In the genomic region with DNA sequence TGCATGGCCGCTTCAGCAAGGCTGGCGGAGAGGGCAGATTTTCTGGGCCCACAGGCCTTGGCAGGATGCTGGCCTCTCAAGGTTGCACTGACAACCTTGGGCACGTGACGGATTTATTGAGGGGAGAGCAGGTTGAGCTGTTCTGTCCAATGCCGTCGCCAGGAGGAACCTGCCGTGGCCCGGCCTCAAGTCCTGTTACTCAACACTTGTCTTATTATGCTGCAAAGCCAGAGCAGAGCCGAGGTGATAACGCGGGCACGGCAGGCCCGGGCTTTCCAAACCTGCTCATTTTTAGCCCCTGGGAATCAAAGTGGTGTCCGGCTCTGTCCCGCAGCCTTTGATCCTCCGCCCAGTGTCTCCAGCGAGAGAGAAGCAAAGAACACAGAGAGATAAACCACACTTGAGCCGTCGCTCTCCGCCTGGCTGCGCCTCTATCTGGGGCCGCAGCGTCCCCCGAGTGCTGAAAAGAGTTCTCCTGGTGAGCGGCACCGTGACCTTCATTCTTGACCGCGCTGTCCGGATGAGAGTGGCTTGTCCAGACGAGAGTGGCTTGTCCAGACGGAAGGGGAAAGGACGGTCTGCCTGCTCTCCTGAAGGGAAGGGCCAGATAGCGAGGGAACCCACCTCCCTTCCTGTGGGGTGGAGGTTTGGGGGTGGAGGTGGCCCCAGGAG, we compare ENCODE assay signal across 1 cellular context.
A peak's percentile ranks its signal among the peaks of the same experiment; 100 is the strongest.
TF ChIP-seq lines count a peak whose summit lies in the region.

No MANE protein-coding gene starts in this region.

TF ChIP-seq in HepG2, 621 proteins besides CTCF, POLR2A, EP300 and RAD21 (continued from another document):
- TF ChIP-seq KIAA2018 (CRISPR knock-in tag; IDR thresholded peaks at IDR 0.05; ENCODE audit: borderline replicate concordance) (no peak), GMEB1 (CRISPR knock-in tag; IDR thresholded peaks at IDR 0.05; ENCODE audit: borderline replicate concordance) (no peak), PRPF4 (IDR thresholded peaks at IDR 0.05; ENCODE audit: low read depth, low read length, poor library complexity, severe bottlenecking) (no peak), ARID5B (CRISPR knock-in tag; IDR thresholded peaks at IDR 0.05) (peak; percentile 49; the same call in 1 of the 2 replicates), ZNF770 (CRISPR knock-in tag; IDR thresholded peaks at IDR 0.05) (no peak), ZNF20 (CRISPR knock-in tag; IDR thresholded peaks at IDR 0.05) (no peak), ZNF703 (CRISPR knock-in tag; IDR thresholded peaks at IDR 0.05; ENCODE audit: borderline replicate concordance) (no peak), ZNF136 (CRISPR knock-in tag; IDR thresholded peaks at IDR 0.05; ENCODE audit: low read depth) (0 out of 2 replicates have a peak, but pooled peaks have one; percentile 15), TIGD3 (CRISPR knock-in tag; IDR thresholded peaks at IDR 0.05; ENCODE audit: borderline replicate concordance) (no peak), ZNF788 (CRISPR knock-in tag; IDR thresholded peaks at IDR 0.05; ENCODE audit: borderline replicate concordance) (peak; percentile 59; the same call in 1 of the 2 replicates), ONECUT2 (CRISPR knock-in tag; IDR thresholded peaks at IDR 0.05) (no peak), REL (CRISPR knock-in tag; conservative IDR thresholded peaks at IDR 0.05) (no peak), ZNF746 (CRISPR knock-in tag; IDR thresholded peaks at IDR 0.05) (peak; percentile 71; the same call in 1 of the 2 replicates), ZNF350 (CRISPR knock-in tag; IDR thresholded peaks at IDR 0.05; ENCODE audit: borderline replicate concordance, low read depth) (no peak), ESRRA (CRISPR knock-in tag; IDR thresholded peaks at IDR 0.05; ENCODE audit: low read depth) (peak; percentile 74; the same call in 1 of the 2 replicates), PPARG (CRISPR knock-in tag; conservative IDR thresholded peaks at IDR 0.05) (peak; percentile 16; the same call in 1 of the 2 replicates), POLR2AphosphoS5 (IDR thresholded peaks at IDR 0.05; ENCODE audit: low read depth, low read length) (0 out of 2 replicates have a peak, but pooled peaks have one; percentile 13), ZNF564 (CRISPR knock-in tag; IDR thresholded peaks at IDR 0.05) (0 out of 2 replicates have a peak, but pooled peaks have one; percentile 17), YEATS2 (CRISPR knock-in tag; IDR thresholded peaks at IDR 0.05; ENCODE audit: borderline replicate concordance) (no peak), SMARCE1 (IDR thresholded peaks at IDR 0.05; ENCODE audit: borderline replicate concordance) (no peak), ZNF234 (CRISPR knock-in tag; conservative IDR thresholded peaks at IDR 0.05) (no peak), ELF4 (CRISPR knock-in tag; IDR thresholded peaks at IDR 0.05; ENCODE audit: borderline replicate concordance) (no peak), ZNF660 (CRISPR knock-in tag; IDR thresholded peaks at IDR 0.05; ENCODE audit: borderline replicate concordance, low read depth) (no peak), HDAC6 (IDR thresholded peaks at IDR 0.05; ENCODE audit: low read depth, low read length) (no peak), ZNF496 (CRISPR knock-in tag; IDR thresholded peaks at IDR 0.05; ENCODE audit: insufficient replicate concordance) (no peak)
- TF ChIP-seq, protein P1, sequence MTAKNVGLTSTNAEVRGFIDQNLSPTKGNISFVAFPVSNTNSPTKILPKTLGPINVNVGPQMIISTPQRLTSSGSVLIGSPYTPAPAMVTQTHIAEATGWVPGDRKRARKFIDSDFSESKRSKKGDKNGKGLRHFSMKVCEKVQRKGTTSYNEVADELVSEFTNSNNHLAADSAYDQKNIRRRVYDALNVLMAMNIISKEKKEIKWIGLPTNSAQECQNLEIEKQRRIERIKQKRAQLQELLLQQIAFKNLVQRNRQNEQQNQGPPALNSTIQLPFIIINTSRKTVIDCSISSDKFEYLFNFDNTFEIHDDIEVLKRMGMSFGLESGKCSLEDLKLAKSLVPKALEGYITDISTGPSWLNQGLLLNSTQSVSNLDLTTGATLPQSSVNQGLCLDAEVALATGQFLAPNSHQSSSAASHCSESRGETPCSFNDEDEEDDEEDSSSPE (CRISPR knock-in tag; IDR thresholded peaks at IDR 0.05): no peak
- TF ChIP-seq, protein P2, sequence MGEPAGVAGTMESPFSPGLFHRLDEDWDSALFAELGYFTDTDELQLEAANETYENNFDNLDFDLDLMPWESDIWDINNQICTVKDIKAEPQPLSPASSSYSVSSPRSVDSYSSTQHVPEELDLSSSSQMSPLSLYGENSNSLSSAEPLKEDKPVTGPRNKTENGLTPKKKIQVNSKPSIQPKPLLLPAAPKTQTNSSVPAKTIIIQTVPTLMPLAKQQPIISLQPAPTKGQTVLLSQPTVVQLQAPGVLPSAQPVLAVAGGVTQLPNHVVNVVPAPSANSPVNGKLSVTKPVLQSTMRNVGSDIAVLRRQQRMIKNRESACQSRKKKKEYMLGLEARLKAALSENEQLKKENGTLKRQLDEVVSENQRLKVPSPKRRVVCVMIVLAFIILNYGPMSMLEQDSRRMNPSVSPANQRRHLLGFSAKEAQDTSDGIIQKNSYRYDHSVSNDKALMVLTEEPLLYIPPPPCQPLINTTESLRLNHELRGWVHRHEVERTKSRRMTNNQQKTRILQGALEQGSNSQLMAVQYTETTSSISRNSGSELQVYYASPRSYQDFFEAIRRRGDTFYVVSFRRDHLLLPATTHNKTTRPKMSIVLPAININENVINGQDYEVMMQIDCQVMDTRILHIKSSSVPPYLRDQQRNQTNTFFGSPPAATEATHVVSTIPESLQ (CRISPR knock-in tag; conservative IDR thresholded peaks at IDR 0.05): no peak
TF ChIP-seq in HepG2: peak in this region for 78.
